Comparison of ENCODE assay signal across 8 cellular contexts in the genomic region with DNA sequence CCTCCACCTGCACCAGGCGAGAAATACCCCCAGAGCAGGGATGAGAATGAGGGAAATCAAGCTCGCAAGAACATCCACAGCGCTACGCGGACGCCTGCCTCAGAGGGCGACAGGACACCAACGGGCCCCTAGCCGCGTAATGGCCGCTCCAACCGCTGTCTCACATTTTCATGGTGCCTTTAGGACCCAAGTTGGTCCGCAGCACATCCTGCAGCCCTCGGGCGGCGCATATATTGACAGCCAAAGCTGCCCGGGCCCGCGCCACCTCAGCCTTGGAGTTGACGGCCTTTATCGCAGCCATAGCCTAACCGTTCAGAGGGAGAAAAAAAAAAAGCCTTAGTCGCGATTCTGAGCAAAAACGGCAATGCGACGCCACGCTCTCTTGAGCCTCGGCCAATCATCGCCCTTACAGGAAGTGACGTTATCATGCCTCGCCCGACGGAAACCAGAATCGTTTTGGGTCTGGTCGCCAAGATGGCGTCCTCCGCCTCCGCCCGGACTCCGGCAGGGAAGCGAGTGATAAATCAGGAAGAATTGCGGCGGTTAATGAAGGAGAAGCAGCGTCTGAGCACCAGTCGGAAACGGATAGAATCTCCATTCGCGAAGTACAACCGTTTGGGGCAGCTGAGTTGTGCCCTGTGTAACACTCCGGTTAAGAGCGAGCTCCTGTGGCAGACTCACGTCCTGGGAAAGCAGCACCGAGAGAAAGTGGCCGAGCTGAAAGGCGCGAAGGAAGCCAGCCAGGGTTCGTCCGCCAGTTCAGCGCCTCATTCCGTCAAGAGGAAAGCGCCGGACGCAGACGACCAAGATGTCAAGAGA. TPM values are rescaled to one million over a fixed set of nuclear protein-coding genes. Genes with fewer than 3 reads are reported as not detected.
DNase-seq lines count a peak whose midpoint lies in the region; ATAC-seq and TF ChIP-seq lines count a peak whose summit lies in the region.

A gene with protein sequence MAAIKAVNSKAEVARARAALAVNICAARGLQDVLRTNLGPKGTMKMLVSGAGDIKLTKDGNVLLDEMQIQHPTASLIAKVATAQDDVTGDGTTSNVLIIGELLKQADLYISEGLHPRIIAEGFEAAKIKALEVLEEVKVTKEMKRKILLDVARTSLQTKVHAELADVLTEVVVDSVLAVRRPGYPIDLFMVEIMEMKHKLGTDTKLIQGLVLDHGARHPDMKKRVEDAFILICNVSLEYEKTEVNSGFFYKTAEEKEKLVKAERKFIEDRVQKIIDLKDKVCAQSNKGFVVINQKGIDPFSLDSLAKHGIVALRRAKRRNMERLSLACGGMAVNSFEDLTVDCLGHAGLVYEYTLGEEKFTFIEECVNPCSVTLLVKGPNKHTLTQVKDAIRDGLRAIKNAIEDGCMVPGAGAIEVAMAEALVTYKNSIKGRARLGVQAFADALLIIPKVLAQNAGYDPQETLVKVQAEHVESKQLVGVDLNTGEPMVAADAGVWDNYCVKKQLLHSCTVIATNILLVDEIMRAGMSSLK (minus strand): TSS at position 368 of the 819 bp plus-strand sequence. CDS start 67 bp downstream, at position 301.
A gene with protein sequence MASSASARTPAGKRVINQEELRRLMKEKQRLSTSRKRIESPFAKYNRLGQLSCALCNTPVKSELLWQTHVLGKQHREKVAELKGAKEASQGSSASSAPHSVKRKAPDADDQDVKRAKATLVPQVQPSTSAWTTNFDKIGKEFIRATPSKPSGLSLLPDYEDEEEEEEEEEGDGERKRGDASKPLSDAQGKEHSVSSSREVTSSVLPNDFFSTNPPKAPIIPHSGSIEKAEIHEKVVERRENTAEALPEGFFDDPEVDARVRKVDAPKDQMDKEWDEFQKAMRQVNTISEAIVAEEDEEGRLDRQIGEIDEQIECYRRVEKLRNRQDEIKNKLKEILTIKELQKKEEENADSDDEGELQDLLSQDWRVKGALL (plus strand): TSS at position 448 of the 819 bp plus-strand sequence. CDS start 27 bp downstream, at position 475.

- H2AFZ ChIP-seq in OCI-LY3 (ENCODE audit: low read depth, low read length), result peak within 1 kb of the TSS; percentile 78

- H3K4me3 ChIP-seq in OCI-LY3 (ENCODE audit: low read length), result peak within 1 kb of the TSS; percentile 85
- peak within 1 kb of the TSS; percentile 69 for H3K4me3 ChIP-seq in mononuclear cell (ENCODE audit: low read length)

- peak within 1 kb of the TSS; percentile 99 for H3K4me2 ChIP-seq in OCI-LY3 (ENCODE audit: low read length)

- peak within 1 kb of the TSS; percentile 69 for H3K27ac ChIP-seq in OCI-LY3 (ENCODE audit: low read length)
- peak within 1 kb of the TSS; percentile 75 for H3K27ac ChIP-seq in epithelial cell of prostate

- H3K27me3 ChIP-seq in OCI-LY3 (ENCODE audit: low read depth, low read length), result no peaks in the 10 kb centered on the region
- H3K27me3 ChIP-seq in mononuclear cell (ENCODE audit: insufficient read depth, low read length), result no peaks in the 10 kb centered on the region

- H3K4me1 ChIP-seq in OCI-LY3 (ENCODE audit: low read length), result peaks cover 14% of the 10 kb centered on the region
- H3K4me1 ChIP-seq in mononuclear cell (ENCODE audit: insufficient read depth, low read length), result peaks cover 10% of the 10 kb centered on the region

- no peak for TF ChIP-seq CTCF in OCI-LY3 (IDR thresholded peaks at IDR 0.05; ENCODE audit: low read depth, low read length)

- peaks cover 9% of the 10 kb centered on the region for H3K36me3 ChIP-seq in OCI-LY3 (replicated peaks; ENCODE audit: low read depth, low read length)

- H4K20me1 ChIP-seq in OCI-LY3 (ENCODE audit: insufficient read depth, low read length), result no peaks in the 10 kb centered on the region

- peak; percentile 85 for ATAC-seq in GM21526 (IDR thresholded peaks at IDR 0.05; ENCODE audit: low FRiP score, unreplicated experiment)

- no peaks in the 10 kb centered on the region for H3K9me3 ChIP-seq in OCI-LY3 (ENCODE audit: insufficient read depth, low read length)
- no peaks in the 10 kb centered on the region for H3K9me3 ChIP-seq in mononuclear cell (ENCODE audit: low read depth, low read length)

- DNase-seq in DMS 273 (lab: John Stamatoyannopoulos, UW; ENCODE audit: unreplicated experiment) (peak; percentile 97), HuH-7.5 (ENCODE audit: low spot score) (peak; percentile 73), activated T-cell treated with anti-CD3 and anti-CD28 coated beads for 4 hours (peak; percentile 89), epithelial cell of prostate (ENCODE audit: low read depth, low spot score) (peak; percentile 70)
- peak; percentile 73 to 86 for DNase-seq in stimulated activated CD8-positive, alpha-beta memory T cell treated with anti-CD3 and anti-CD28 coated beads, Interleukin-2, amount 100 ng/mL, for 48 hours (ENCODE audit: low read depth in 2 of 2)

- H3K9ac ChIP-seq in OCI-LY3 (ENCODE audit: low read length), result peak within 1 kb of the TSS; percentile 92

- H3K79me2 ChIP-seq in OCI-LY3 (ENCODE audit: low read length), result peaks cover 27% of the 10 kb centered on the region

RNA-seq across cellular contexts. Expression of the first gene that starts in this region (rescaled TPM):
- 2.8 TPM for total RNA-seq in mononuclear cell

RNA-seq across cellular contexts. Expression of the second gene that starts in this region (rescaled TPM):
- 26.7 TPM for total RNA-seq in mononuclear cell

Comparison
In these comparisons a context has a peak if more than half of its experiments do, and no peak if none do; other contexts are left out.
1. Peak in every context shown above with its lines: DNase-seq, ATAC-seq, H3K4me3 ChIP-seq and H3K27ac ChIP-seq.